8 cellular contexts compared by ENCODE assay signal in genomic region chr16:27867122-27868110, GRCh38.
A peak's percentile ranks its signal among the peaks of the same experiment; 100 is the strongest.
DNase-seq lines count a peak whose midpoint lies in the region; ATAC-seq and TF ChIP-seq lines count a peak whose summit lies in the region.

No MANE protein-coding gene starts in this region.

- 33% methylated on average over 19 of the region's 19 CpGs for WGBS in right cardiac atrium
- 33 to 43% (median 36%) methylated on average over 16 to 19 of the region's 19 CpGs for WGBS in spleen, 5 donors

- TF ChIP-seq POLR2A in spleen (IDR thresholded peaks at IDR 0.05) = no peak

- H3K27ac ChIP-seq in right cardiac atrium (ENCODE audit: low read length) (no peak overlapping the region), spleen (no peak overlapping the region)

- ATAC-seq in right cardiac atrium (peak; percentile 63 to 77), HG02973 (IDR thresholded peaks at IDR 0.05; ENCODE audit: unreplicated experiment) (no peak), GM21515 (IDR thresholded peaks at IDR 0.05; ENCODE audit: unreplicated experiment) (no peak)

- intact Hi-C loops in right cardiac atrium (cut with DNase I) = loop anchor here in 1 of 4 donors (10.0 kb wide), 1 partner anchor 223 kb away; no protein-coding TSS in a partner anchor
- intact Hi-C loops in spleen (cut with DNase I; ENCODE audit: low total_unique reads) = no loop called here

- H3K4me1 ChIP-seq in right cardiac atrium (ENCODE audit: control insufficient read depth, insufficient read depth, low read length) = no peaks in the 10 kb centered on the region
- no peaks in the 10 kb centered on the region for H3K4me1 ChIP-seq in spleen

- H3K27me3 ChIP-seq in right cardiac atrium (ENCODE audit: control insufficient read depth, insufficient read depth) = no peaks in the 10 kb centered on the region
- H3K27me3 ChIP-seq in spleen (replicated peaks in 1 of 7) = peaks cover 0 to 7% (median 0%) of the 10 kb centered on the region in 7 donors

- peak in 8 of 11 experiments; percentile 21 to 59 (median 37) for TF ChIP-seq CTCF in spleen (IDR thresholded peaks at IDR 0.05 in 8 of 11, conservative IDR thresholded peaks at IDR 0.05 in 3 of 11)

- H3K9me3 ChIP-seq in right cardiac atrium (ENCODE audit: control insufficient read depth, low read length) = peaks cover 2% of the 10 kb centered on the region
- H3K9me3 ChIP-seq in spleen = peaks cover 3 to 51% (median 35%) of the 10 kb centered on the region in 8 donors

- no peaks in the 10 kb centered on the region for H3K36me3 ChIP-seq in spleen

- DNase-seq in Caki2 (ENCODE audit: low read depth) (peak; percentile 77), HUDEP-2 (lab: John Stamatoyannopoulos, UW; ENCODE audit: unreplicated experiment in 76 of 76) (peak in 74 of 76 experiments; percentile 1 to 87 (median 66)), SK-N-DZ (ENCODE audit: low spot score) (peak; percentile 45), right cardiac atrium (peak; percentile 60 to 81 (median 79)), spleen (peak; percentile 76)
- peak; percentile 33 for DNase-seq in activated naive CD4-positive, alpha-beta T cell treated with anti-CD3 and anti-CD28 coated beads, Interleukin-2, amount 50 U/mL, for 16 hours

- in situ Hi-C loops in Caki2 (cut with HindIII; ENCODE audit: low pct_unique_long_range_greater_than_20kb, low sequenced_read_pairs) = no loop called here

- no peak overlapping the region for H3K4me3 ChIP-seq in right cardiac atrium (ENCODE audit: low read length)
- H3K4me3 ChIP-seq in spleen = no peak overlapping the region

Comparison
In these comparisons a context has a peak if more than half of its experiments do, and no peak if none do; other contexts are left out.
1. ATAC-seq: peak in right cardiac atrium (2 of 2); none in HG02973 (single experiment) and GM21515 (single experiment).
2. Peak in every context shown above with its lines, with median percentiles within 50 percentile points of each other: DNase-seq.